In genomic region chr2:9280204-9280603, GRCh38 we compare ENCODE assay signal across 20 cellular contexts.
DNase-seq lines count a peak whose midpoint lies in the region; ATAC-seq, FAIRE-seq and TF ChIP-seq lines count a peak whose summit lies in the region.
"Had no signal": no experiment of that assay in that cellular context is flagged by ENCODE, and none has a peak within 500 bp of the region (broad histone marks: within the 10 kb centered on the region; RNA-seq: fewer than 3 reads in every experiment).

No MANE protein-coding gene starts in this region.

- TF ChIP-seq CTCF in brain (conservative IDR thresholded peaks at IDR 0.05) (no peak), right atrium auricular region (IDR thresholded peaks at IDR 0.05) (no peak)

- H3K36me3 Mint-ChIP-seq in brain: peaks cover 24% of the 10 kb centered on the region

- H4K20me1 ChIP-seq in BLaER1: peaks cover 78% of the 10 kb centered on the region

- H3K4me1 ChIP-seq in BLaER1 (peaks cover 82% of the 10 kb centered on the region), right atrium auricular region (peaks cover 0 to 36% of the 10 kb centered on the region in 2 donors)

- no peaks in the 10 kb centered on the region for H3K27me3 Mint-ChIP-seq in brain

- H3K4me1 Mint-ChIP-seq in brain: peaks cover 90% of the 10 kb centered on the region

- H3K27me3 ChIP-seq in BLaER1: no peaks in the 10 kb centered on the region
- H3K27me3 ChIP-seq in right atrium auricular region: no peaks in the 10 kb centered on the region

- ATAC-seq in HG03457 (IDR thresholded peaks at IDR 0.05; ENCODE audit: unreplicated experiment): no peak
- ATAC-seq: K562, Right ventricle myocardium inferior had no signal

- H3K36me3 ChIP-seq in BLaER1: peaks cover 53% of the 10 kb centered on the region
- no peaks in the 10 kb centered on the region for H3K36me3 ChIP-seq in right atrium auricular region

- FAIRE-seq in RCC 7860 (lab: Jason Lieb, UNC): no peak
- FAIRE-seq: K562 had no signal

- peak overlapping the region; percentile 33 for H3K4me2 ChIP-seq in BLaER1
- H3K4me2 ChIP-seq: PC-9 had no signal

- H3K27ac ChIP-seq in BLaER1 (no peak overlapping the region), right atrium auricular region (no peak overlapping the region)
- H3K27ac ChIP-seq: HL-60, PC-9, SK-N-MC had no signal

- no peaks in the 10 kb centered on the region for H3K9me3 Mint-ChIP-seq in brain
- H3K9me3 Mint-ChIP-seq: H9 had no signal

- peak overlapping the region in 3 of 5 experiments; percentile 20 to 58 (median 46) for H3K27ac Mint-ChIP-seq in brain

- no peak overlapping the region for H3K4me3 ChIP-seq in BLaER1
- no peak overlapping the region for H3K4me3 ChIP-seq in right atrium auricular region
- H3K4me3 ChIP-seq: K562, PC-9, SK-N-MC had no signal

- H3K9ac ChIP-seq in BLaER1: no peak overlapping the region

- DNase-seq in NCI-H1105 treated with DMSO at 0.1 percent for 48 hours (lab: John Stamatoyannopoulos, UW): peak; percentile 15
- DNase-seq in NCI-H2171 treated with DMSO at 0.1 percent for 48 hours (lab: John Stamatoyannopoulos, UW): peak; percentile 89
- no peak for DNase-seq in right atrium auricular region (ENCODE audit: low spot score)
- no peak for DNase-seq in germinal center (ENCODE audit: low spot score)
- DNase-seq in RCC 7860 (ENCODE audit: low spot score): no peak
- DNase-seq: COR-L47, EL, H9, MV-4-11, NCI-H1694 treated with DMSO at 0.1 percent for 48 hours, NCI-H446, NCI-H748 treated with DMSO at 0.1 percent for 48 hours, PC-9 had no signal

- H3K4me3 Mint-ChIP-seq in brain: no peak overlapping the region
- H3K4me3 Mint-ChIP-seq: H9 had no signal

- H3K9me3 ChIP-seq in BLaER1 (no peaks in the 10 kb centered on the region), right atrium auricular region (no peaks in the 10 kb centered on the region)

Comparison
In these comparisons a context has a peak if more than half of its experiments do, and no peak if none do; other contexts are left out.
1. DNase-seq: peak in NCI-H1105 treated with DMSO at 0.1 percent for 48 hours (single experiment) and NCI-H2171 treated with DMSO at 0.1 percent for 48 hours (single experiment); none in right atrium auricular region (single experiment), germinal center (single experiment) and RCC 7860 (single experiment).